ENCODE assay signal across 8 cellular contexts in genomic region chr7:44477063-44477830, GRCh38. TPM values are rescaled to one million over a fixed set of nuclear protein-coding genes. Genes with fewer than 3 reads are reported as not detected.
DNase-seq lines count a peak whose midpoint lies in the region; ATAC-seq and TF ChIP-seq lines count a peak whose summit lies in the region.

No MANE protein-coding gene starts in this region.

- no peak overlapping the region for H3K4me3 ChIP-seq in lung

- peaks cover 0 to 9% of the 10 kb centered on the region in 2 donors for H3K4me1 ChIP-seq in lung (ENCODE audit: control insufficient read depth in 2 of 2, insufficient read depth in 2 of 2, low read length in 2 of 2)

- ATAC-seq in GM18517 (IDR thresholded peaks at IDR 0.05; ENCODE audit: unreplicated experiment) (peak; percentile 80), HG03342 (IDR thresholded peaks at IDR 0.05; ENCODE audit: unreplicated experiment) (peak; percentile 78), lung (ENCODE audit: insufficient read depth, low FRiP score) (peak; percentile 86)

- H3K27ac ChIP-seq in lung (ENCODE audit: low read depth in 1 of 2, low read length in 1 of 2): no peak overlapping the region

- peaks cover 28 to 31% of the 10 kb centered on the region in 2 donors for H3K36me3 ChIP-seq in lung (ENCODE audit: control insufficient read depth in 2 of 2, insufficient read depth in 2 of 2, low read length in 2 of 2)

- DNase-seq in AG08396 (ENCODE audit: low spot score) (peak; percentile 80), NCI-H748 (lab: John Stamatoyannopoulos, UW; ENCODE audit: unreplicated experiment) (peak; percentile 53), lung (ENCODE audit: low spot score) (peak; percentile 58)
- DNase-seq in activated CD4-positive, alpha-beta T cell treated with anti-CD3 and anti-CD28 coated beads, Interleukin-2, amount 50 U/mL, for 48 hours: peak; percentile 57 to 65
- DNase-seq in effector CD4-positive, alpha-beta T cell: peak; percentile 42
- DNase-seq in stimulated activated CD8-positive, alpha-beta memory T cell treated with anti-CD3 and anti-CD28 coated beads, Interleukin-15, amount 100 ng/mL, for 4 hours (ENCODE audit: low read depth in 2 of 2): peak; percentile 19 to 22

- peak; percentile 87 for TF ChIP-seq CTCF in lung (IDR thresholded peaks at IDR 0.05; ENCODE audit: control extremely low read depth, extremely low read depth)

- H3K27me3 ChIP-seq in lung (ENCODE audit: control insufficient read depth, insufficient read depth): no peaks in the 10 kb centered on the region

- 35% methylated on average over 6 of the region's 6 CpGs for WGBS in lung, 2 donors

- H3K9me3 ChIP-seq in lung (ENCODE audit: control insufficient read depth in 2 of 2, insufficient read depth in 1 of 2, low read length in 1 of 2): no peaks in the 10 kb centered on the region

RNA-seq across cellular contexts. Expression of gene NUDCD3, which starts 13.2 kb away (rescaled TPM):
- 10 to 100 TPM; 78.0 to 91.0 TPM for total RNA-seq in lung
- 10 to 100 TPM; 24.8 to 26.8 TPM for polyA plus RNA-seq in lung

Comparison
In these comparisons a context has a peak if more than half of its experiments do, and no peak if none do; other contexts are left out.
1. DNase-seq: peak in every context shown above with its lines; median percentile 80 in AG08396; 61 in activated CD4-positive, alpha-beta T cell treated with anti-CD3 and anti-CD28 coated beads, Interleukin-2, amount 50 U/mL, for 48 hours; 58 in lung; 53 in NCI-H748; 42 in effector CD4-positive, alpha-beta T cell; 20 in stimulated activated CD8-positive, alpha-beta memory T cell treated with anti-CD3 and anti-CD28 coated beads, Interleukin-15, amount 100 ng/mL, for 4 hours.